Comparison of ENCODE assay signal across 30 cellular contexts in genomic region chr1:35033346-35033745, GRCh38.
"Had no signal": no experiment of that assay in that cellular context is flagged by ENCODE, and none has a peak within 500 bp of the region (broad histone marks: within the 10 kb centered on the region; RNA-seq: fewer than 3 reads in every experiment).

No MANE protein-coding gene starts in this region.

- H3K4me3 ChIP-seq: adrenal gland, body of pancreas, breast epithelium had no signal

- H3K27me3 Mint-ChIP-seq: activated CD8-positive, alpha-beta T cell treated with anti-CD3 and anti-CD28 coated beads for 36 hours; activated T-cell treated with anti-CD3 and anti-CD28 coated beads, Interleukin-2, amount 50 U/mL, for 24 hours had no signal

- H3K27ac Mint-ChIP-seq: activated CD8-positive, alpha-beta T cell treated with anti-CD3 and anti-CD28 coated beads for 36 hours; activated naive CD4-positive, alpha-beta T cell treated with anti-CD3 and anti-CD28 coated beads for 36 hours; activated naive CD4-positive, alpha-beta T cell treated with anti-CD3 and anti-CD28 coated beads, Interleukin-2, amount 50 U/mL, for 72 hours; activated T-cell treated with anti-CD3 and anti-CD28 coated beads, Interleukin-2, amount 50 U/mL, for 24 hours had no signal

- H3K4me3 Mint-ChIP-seq: activated CD8-positive, alpha-beta T cell treated with anti-CD3 and anti-CD28 coated beads for 36 hours; activated naive CD4-positive, alpha-beta T cell treated with anti-CD3 and anti-CD28 coated beads for 36 hours had no signal

- H3K36me3 ChIP-seq: adrenal gland, breast epithelium had no signal

- H3K9me3 ChIP-seq: adrenal gland, body of pancreas had no signal

- H3K27ac ChIP-seq: adrenal gland, body of pancreas, breast epithelium, VCaP had no signal

- H3K27me3 ChIP-seq: adrenal gland, body of pancreas, breast epithelium had no signal

- FAIRE-seq: astrocyte had no signal

- DNase-seq: activated CD4-positive, alpha-beta T cell treated with anti-CD3 and anti-CD28 coated beads for 1 hour; activated CD4-positive, alpha-beta T cell treated with anti-CD3 and anti-CD28 coated beads for 48 hours; activated CD4-positive, CD25-positive, alpha-beta regulatory T cell; activated CD8-positive, alpha-beta T cell treated with anti-CD3 and anti-CD28 coated beads for 36 hours; activated gamma-delta T cell treated with Interleukin-2 at 50 U/mL for 16 hours; activated naive CD4-positive, alpha-beta T cell treated with anti-CD3 and anti-CD28 coated beads for 36 hours; activated T-cell treated with anti-CD3 and anti-CD28 coated beads, Interleukin-2, amount 50 U/mL, for 24 hours; adrenal gland; body of pancreas; MV-4-11; NCI-H1092 treated with DMSO at 0.1 percent for 48 hours; NCI-H1417; NCI-H146; NCI-H187; NCI-H2029 treated with DMSO at 0.1 percent for 48 hours; NCI-H2107; NCI-H2171; NCI-H510A; NCI-H526; NCI-H748 treated with DMSO at 0.1 percent for 48 hours; NK-92 treated with Interleukin-12 subunit alpha and Interleukin-12 subunit beta, amount 100 ng/mL, for 24 hours; Right ventricle myocardium superior; SW 1271; T-helper 1 cell; T-helper 2 cell; T-helper 9 cell had no signal

- ATAC-seq: activated CD8-positive, alpha-beta T cell treated with anti-CD3 and anti-CD28 coated beads for 36 hours; activated naive CD4-positive, alpha-beta T cell treated with anti-CD3 and anti-CD28 coated beads, Interleukin-2, amount 50 U/mL, for 72 hours; body of pancreas had no signal
